ENCODE assay signal across 8 cellular contexts in genomic region chr15:89457086-89457485, GRCh38. TPM values are rescaled to one million over a fixed set of nuclear protein-coding genes. Genes with fewer than 3 reads are reported as not detected.
DNase-seq lines count a peak whose midpoint lies in the region; TF ChIP-seq lines count a peak whose summit lies in the region.
"Had no signal": no experiment of that assay in that cellular context is flagged by ENCODE, and none has a peak within 500 bp of the region (broad histone marks: within the 10 kb centered on the region; RNA-seq: fewer than 3 reads in every experiment).

No MANE protein-coding gene starts in this region.

- intact Hi-C loops in vagina (cut with DNase I), result no loop called here

- TF ChIP-seq POLR2A in vagina (IDR thresholded peaks at IDR 0.05), result no peak

- H3K4me1 ChIP-seq in vagina, result no peaks in the 10 kb centered on the region

- H3K27ac ChIP-seq in HL-60 (replicated peaks) (no peak overlapping the region), vagina (no peak overlapping the region)

- no peaks in the 10 kb centered on the region for H3K9me3 ChIP-seq in vagina

- no peak overlapping the region for H3K4me3 ChIP-seq in HL-60 (replicated peaks; ENCODE audit: insufficient read depth, low read length)
- no peak overlapping the region for H3K4me3 ChIP-seq in vagina

- TF ChIP-seq CTCF in HL-60 (IDR thresholded peaks at IDR 0.05; ENCODE audit: insufficient read depth, low read length) (no peak), vagina (IDR thresholded peaks at IDR 0.05) (no peak)

- in situ Hi-C loops in SK-MEL-5 (cut with HindIII; ENCODE audit: low pct_unique_long_range_greater_than_20kb, low sequenced_read_pairs), result no loop called here

- DNase-seq in EH (ENCODE audit: low read depth) (peak; percentile 56), HL-60 (ENCODE audit: low read depth in 1 of 2, low spot score in 1 of 2) (peak; percentile 35 to 43), SK-MEL-5 (ENCODE audit: low read depth, low spot score) (peak; percentile 79), iris pigment epithelial cell (ENCODE audit: low read depth) (peak; percentile 45), vagina (ENCODE audit: extremely low spot score in 2 of 2) (no peak), T1000 (lab: John Stamatoyannopoulos, UW) (no peak)
- no peak for DNase-seq in activated T-cell treated with anti-CD3 and anti-CD28 coated beads, Interleukin-2, amount 50 U/mL, for 1 hour

- H3K27me3 ChIP-seq in HL-60 (ENCODE audit: insufficient read depth, poor library complexity, severe bottlenecking) (no peaks in the 10 kb centered on the region), vagina (no peaks in the 10 kb centered on the region)

- H3K36me3 ChIP-seq in vagina, result no peaks in the 10 kb centered on the region

RNA-seq across cellular contexts. Expression of gene RHCG, which starts 39.3 kb away (rescaled TPM):
- 9.4 and 10.4 TPM in 2 replicates for total RNA-seq in SK-MEL-5 (2014; rRNA removed; shearing (Covaris generic))
- 6.9 and 7.9 TPM in 2 replicates for polyA plus RNA-seq in SK-MEL-5 (2015; cell fraction: cytosol; rRNA removed)
- polyA plus RNA-seq in SK-MEL-5 (2015; cell fraction: nucleus; rRNA removed), result 4.3 and 11.6 TPM in 2 replicates
- total RNA-seq in vagina, result 1,938 TPM
- total RNA-seq: aorta had no signal

Comparison
In these comparisons a context has a peak if more than half of its experiments do, and no peak if none do; other contexts are left out.
1. DNase-seq: peak in EH (single experiment), HL-60 (2 of 2), SK-MEL-5 (single experiment) and iris pigment epithelial cell (single experiment); none in activated T-cell treated with anti-CD3 and anti-CD28 coated beads, Interleukin-2, amount 50 U/mL, for 1 hour (single experiment), vagina (0 of 2) and T1000 (single experiment).
2. RNA of gene RHCG, which starts 39.3 kb away (total RNA-seq): 1,938 TPM in vagina (single experiment); 9.4 to 10.4 TPM in SK-MEL-5; every median in the first group is over 100 times any median in the second.